Comparison of ENCODE assay signal across 20 cellular contexts in the genomic region with DNA sequence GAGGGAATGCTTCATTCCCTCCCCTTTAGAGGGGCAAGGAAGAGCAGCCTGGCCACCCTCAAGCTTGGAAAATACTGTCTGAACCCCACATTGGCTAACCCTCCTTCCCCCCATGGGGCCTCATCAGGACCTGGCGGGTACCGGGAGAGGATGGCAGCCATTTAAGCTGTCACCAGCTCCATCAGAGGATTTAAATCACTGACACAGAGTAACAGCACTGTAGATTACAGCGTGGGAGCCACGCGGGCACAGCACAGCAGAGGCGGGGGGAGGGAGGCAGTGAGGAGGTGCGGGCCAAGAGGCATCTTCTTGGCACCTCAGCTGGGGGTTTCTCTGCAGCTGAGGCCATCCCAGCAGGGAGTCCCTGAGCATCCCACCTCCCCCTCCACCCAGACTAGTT. TPM values are rescaled to one million over a fixed set of nuclear protein-coding genes. Genes with fewer than 3 reads are reported as not detected.
DNase-seq lines count a peak whose midpoint lies in the region; ATAC-seq and TF ChIP-seq lines count a peak whose summit lies in the region.
"Had no signal": no experiment of that assay in that cellular context is flagged by ENCODE, and none has a peak within 500 bp of the region (broad histone marks: within the 10 kb centered on the region; RNA-seq: fewer than 3 reads in every experiment).

No MANE protein-coding gene starts in this region.

- peak; percentile 57 for DNase-seq in D341Med (ENCODE audit: low spot score)
- peak; percentile 65 for DNase-seq in NCI-H2227 (lab: John Stamatoyannopoulos, UW; ENCODE audit: unreplicated experiment)
- DNase-seq in central memory CD8-positive, alpha-beta T cell (ENCODE audit: low spot score in 2 of 2) = no peak
- peak in 30 of 56 donors; percentile 7 to 78 (median 38) for DNase-seq in nucleus accumbens (lab: John Stamatoyannopoulos, UW)
- DNase-seq in aorta = no peak
- DNase-seq in NCI-H2107 treated with DMSO at 0.1 percent for 48 hours (lab: John Stamatoyannopoulos, UW; ENCODE audit: unreplicated experiment) = no peak
- no peak for DNase-seq in heart right ventricle
- DNase-seq: DMS79 treated with DMSO at 0.1 percent for 48 hours, NCI-H1105, NCI-H1436 treated with DMSO at 0.1 percent for 48 hours, NCI-H187 treated with DMSO at 0.1 percent for 48 hours, NCI-H510A, PC-9 had no signal

- H3K4me1 ChIP-seq in aorta (ENCODE audit: control insufficient read depth in 1 of 2, insufficient read depth in 2 of 2, low read length in 2 of 2) = no peaks in the 10 kb centered on the region
- no peaks in the 10 kb centered on the region for H3K4me1 ChIP-seq in heart right ventricle
- H3K4me1 ChIP-seq: SJSA1 had no signal

- no peaks in the 10 kb centered on the region for H3K27me3 ChIP-seq in aorta (ENCODE audit: control insufficient read depth in 1 of 2, insufficient read depth in 2 of 2, low read length in 1 of 2)
- H3K27me3 ChIP-seq in heart right ventricle = peaks cover 0 to 17% (median 5%) of the 10 kb centered on the region in 7 donors

- peak overlapping the region; percentile 62 for H3K27ac Mint-ChIP-seq in central memory CD8-positive, alpha-beta T cell (ENCODE audit: low read depth)
- H3K27ac Mint-ChIP-seq: B cell; CD8-positive, alpha-beta T cell had no signal

- H3K9me3 ChIP-seq in aorta (ENCODE audit: control insufficient read depth, low read length) = no peaks in the 10 kb centered on the region
- H3K9me3 ChIP-seq in heart right ventricle = no peaks in the 10 kb centered on the region
- H3K9me3 ChIP-seq: SJSA1 had no signal

- H3K27ac ChIP-seq in aorta (ENCODE audit: low read depth in 1 of 2, low read length in 2 of 2) (no peak overlapping the region), heart right ventricle (no peak overlapping the region)
- H3K27ac ChIP-seq: C4-2B, PC-9, SJSA1 had no signal

- WGBS in aorta, 2 donors = 73 to 77% methylated on average over 7 of the region's 7 CpGs
- WGBS in heart right ventricle, 2 donors = 53 to 56% methylated on average over 7 of the region's 7 CpGs

- no peaks in the 10 kb centered on the region for H3K36me3 ChIP-seq in aorta (ENCODE audit: control insufficient read depth in 1 of 2, insufficient read depth in 2 of 2, low read length in 1 of 2)
- no peaks in the 10 kb centered on the region for H3K36me3 ChIP-seq in heart right ventricle
- H3K36me3 ChIP-seq: SJSA1 had no signal

- no peak overlapping the region for H3K4me3 Mint-ChIP-seq in central memory CD8-positive, alpha-beta T cell
- H3K4me3 Mint-ChIP-seq: B cell; CD8-positive, alpha-beta T cell had no signal

- no peak for TF ChIP-seq CTCF in heart right ventricle (IDR thresholded peaks at IDR 0.05)

- no peak for ATAC-seq in central memory CD8-positive, alpha-beta T cell (replicated peaks; ENCODE audit: extremely low read depth, poor library complexity, severe bottlenecking)
- ATAC-seq in aorta (ENCODE audit: low FRiP score) (no peak), heart right ventricle (no peak)
- ATAC-seq: Right ventricle myocardium inferior had no signal

- no peaks in the 10 kb centered on the region for H3K4me1 Mint-ChIP-seq in central memory CD8-positive, alpha-beta T cell
- H3K4me1 Mint-ChIP-seq: B cell had no signal

- H3K4me3 ChIP-seq in aorta (ENCODE audit: low read length in 2 of 2) (no peak overlapping the region), heart right ventricle (no peak overlapping the region)
- H3K4me3 ChIP-seq: K562, PC-9, SJSA1 had no signal

- H3K36me3 Mint-ChIP-seq in central memory CD8-positive, alpha-beta T cell (ENCODE audit: insufficient read depth) = peaks cover 2% of the 10 kb centered on the region
- H3K36me3 Mint-ChIP-seq: CD8-positive, alpha-beta T cell had no signal

- intact Hi-C loops in aorta (cut with DNase I) = no loop called here
- intact Hi-C loops in heart right ventricle (cut with DNase I) = no loop called here

- peaks cover 26% of the 10 kb centered on the region for H3K27me3 Mint-ChIP-seq in central memory CD8-positive, alpha-beta T cell

- H3K9me3 Mint-ChIP-seq in central memory CD8-positive, alpha-beta T cell = no peaks in the 10 kb centered on the region
- H3K9me3 Mint-ChIP-seq: CD8-positive, alpha-beta T cell had no signal

RNA-seq across cellular contexts. Expression of gene CACNA2D2, which starts 21.8 kb away (rescaled TPM):
- total RNA-seq in aorta (1 to 10 TPM; 2.7 to 3.2 TPM), heart right ventricle (1 to 10 TPM in 9 of 10 donors, under 1 TPM in 1; 0.95 to 3.9 (median 2.6) TPM)
- polyA plus RNA-seq in aorta (1 to 10 TPM in 1 of 2 donors, under 1 TPM in 1; 0.75 to 1.7 TPM), heart right ventricle (1 to 10 TPM in 1 of 2 donors, under 1 TPM in 1; 0.42 to 2.2 TPM)
- total RNA-seq: M059J, PC-9, SJSA1 had no signal

RNA-seq across cellular contexts. Expression of gene C3orf18, which starts 42.4 kb away (rescaled TPM):
- 10 to 100 TPM in 1 of 2 donors, 1 to 10 TPM in 1; 8.8 to 15.9 TPM for total RNA-seq in aorta
- 10 to 100 TPM; 16.4 to 18.0 TPM for polyA plus RNA-seq in aorta
- total RNA-seq in heart right ventricle = 10 to 100 TPM; 31.6 to 49.9 (median 43.4) TPM
- 10 to 100 TPM; 19.9 to 28.7 TPM for polyA plus RNA-seq in heart right ventricle

RNA-seq across cellular contexts. Expression of gene HEMK1, which starts 44.1 kb away (rescaled TPM):
- 10 to 100 TPM; 12.0 to 21.3 TPM for total RNA-seq in aorta
- polyA plus RNA-seq in aorta = 10 to 100 TPM; 11.0 to 18.3 TPM
- 10 to 100 TPM; 10.6 to 19.0 (median 14.8) TPM for total RNA-seq in heart right ventricle
- 10 to 100 TPM; 13.5 to 17.7 TPM for polyA plus RNA-seq in heart right ventricle

Comparison
In these comparisons a context has a peak if more than half of its experiments do, and no peak if none do; other contexts are left out.
1. DNase-seq: peak in D341Med (single experiment), NCI-H2227 (single experiment) and nucleus accumbens (30 of 56); none in central memory CD8-positive, alpha-beta T cell (0 of 2), aorta (0 of 2), NCI-H2107 treated with DMSO at 0.1 percent for 48 hours (single experiment) and heart right ventricle (0 of 2).